ENCODE assay signal across 8 cellular contexts in genomic region chr5:67165524-67166459, GRCh38.
DNase-seq lines count a peak whose midpoint lies in the region; ATAC-seq lines count a peak whose summit lies in the region.

No MANE protein-coding gene starts in this region.

- no peak overlapping the region for H3K27ac ChIP-seq in ACC112 (ENCODE audit: low read depth, low read length)

- H3K36me3 ChIP-seq in ACC112 (ENCODE audit: insufficient read depth, low read length), result no peaks in the 10 kb centered on the region

- no peaks in the 10 kb centered on the region for H3K79me2 ChIP-seq in ACC112 (ENCODE audit: control insufficient read depth, insufficient read depth, low read length, unreplicated experiment)

- DNase-seq in activated CD4-positive, CD25-positive, alpha-beta regulatory T cell treated with anti-CD3 and anti-CD28 coated beads, Interleukin-2, amount 50 U/mL, for 72 hours, result peak; percentile 75
- peak; percentile 79 for DNase-seq in central memory CD4-positive, alpha-beta T cell
- DNase-seq in kidney tubule cell (ENCODE audit: low spot score), result peak; percentile 69
- peak; percentile 70 to 78 for DNase-seq in stimulated activated CD4-positive, alpha-beta T cell treated with anti-CD3 and anti-CD28 coated beads, Interleukin-15, amount 100 ng/mL, for 48 hours (ENCODE audit: low read depth in 2 of 2)
- DNase-seq in HuH-7 (ENCODE audit: low spot score), result no peak

- no peaks in the 10 kb centered on the region for H3K27me3 ChIP-seq in ACC112 (ENCODE audit: insufficient read depth, low read length)

- peak overlapping the region; percentile 39 for H2AFZ ChIP-seq in ACC112 (ENCODE audit: low read length, unreplicated experiment)

- H3K4me1 ChIP-seq in ACC112 (ENCODE audit: control insufficient read depth, insufficient read depth, low read length, unreplicated experiment), result peaks cover 13% of the 10 kb centered on the region

- ATAC-seq in GM19351 (IDR thresholded peaks at IDR 0.05; ENCODE audit: unreplicated experiment) (peak; percentile 95), HG03558 (IDR thresholded peaks at IDR 0.05; ENCODE audit: extremely low read depth, unreplicated experiment) (peak; percentile 63)

- peak overlapping the region; percentile 10; the same call in 1 of the 2 replicates for H3K4me3 ChIP-seq in ACC112 (ENCODE audit: low read depth, low read length)
